ENCODE assay signal across 8 cellular contexts in the genomic region with DNA sequence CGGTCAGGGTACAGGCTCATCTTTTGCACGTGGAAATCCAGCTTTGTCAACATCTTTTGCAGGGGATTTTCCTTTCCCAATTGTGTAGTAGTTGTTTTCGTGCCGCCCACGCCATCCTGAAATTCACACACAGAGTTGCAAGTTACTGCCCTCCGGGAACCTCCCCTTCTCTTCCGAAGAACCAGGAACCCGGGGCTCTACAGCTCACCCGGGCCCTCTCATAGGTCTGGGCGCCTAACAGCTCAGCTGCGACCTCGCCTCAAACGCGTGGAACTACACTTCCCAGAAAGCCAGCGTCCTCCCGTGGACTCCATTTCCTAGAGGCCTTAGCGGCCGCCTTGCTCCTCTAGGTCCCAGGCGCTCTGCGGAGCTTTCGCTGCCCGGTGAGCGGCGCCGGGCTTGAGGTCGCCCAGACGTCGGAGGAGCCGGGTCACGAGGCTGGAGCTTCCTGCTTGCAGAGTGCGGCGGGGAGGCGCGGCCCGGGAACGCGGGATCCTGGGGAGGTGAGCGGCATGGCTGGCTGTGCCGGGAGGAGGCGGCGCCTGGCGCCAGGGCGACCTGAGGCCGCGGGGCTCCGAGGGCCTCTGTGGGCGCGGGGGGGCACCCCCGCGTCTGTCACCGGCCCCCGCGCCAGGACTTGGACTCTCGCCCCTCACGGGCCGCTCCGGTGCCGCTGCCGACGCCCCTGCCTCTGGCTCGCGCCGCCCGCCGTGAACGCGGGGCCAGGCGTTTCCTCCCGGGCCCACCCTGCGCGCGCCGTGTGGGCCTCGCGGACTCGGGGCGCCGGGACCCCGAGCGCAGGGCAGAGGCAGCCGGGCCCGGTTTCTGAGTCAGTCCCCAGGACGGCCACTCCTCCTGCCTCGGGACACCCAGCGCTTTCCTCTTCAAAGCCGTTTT. TPM values are rescaled to one million over a fixed set of nuclear protein-coding genes. Genes with fewer than 3 reads are reported as not detected.
DNase-seq lines count a peak whose midpoint lies in the region; ATAC-seq and TF ChIP-seq lines count a peak whose summit lies in the region.

A gene (plus strand): TSS at position 329 of the 897 bp plus-strand sequence. CDS start 1,095 bp downstream, outside the sequence.

- peak within 1 kb of the TSS; percentile 89 for H4K8ac ChIP-seq in trophoblast cell (ENCODE audit: low read depth, low read length)

- peak; percentile 98 for ATAC-seq in HG02642 (IDR thresholded peaks at IDR 0.05; ENCODE audit: poor library complexity, unreplicated experiment)

- H2BK12ac ChIP-seq in trophoblast cell (ENCODE audit: low read length): no peak within 1 kb of the TSS

- H3K79me1 ChIP-seq in trophoblast cell (ENCODE audit: low read length): peaks cover 7% of the 10 kb centered on the region

- no peak within 1 kb of the TSS for H3K23ac ChIP-seq in trophoblast cell (ENCODE audit: low read length)

- H2BK120ac ChIP-seq in trophoblast cell (ENCODE audit: insufficient read depth, low read length, poor library complexity): peak within 1 kb of the TSS; percentile 76

- H3K9me3 ChIP-seq in adipocyte (ENCODE audit: control insufficient read depth, low read length) (no peaks in the 10 kb centered on the region), trophoblast cell (ENCODE audit: insufficient read depth, low read depth, low read length) (no peaks in the 10 kb centered on the region), tibial nerve (no peaks in the 10 kb centered on the region)

- intact Hi-C loops in cardiac septum (cut with DNase I): loop anchor here (1.0 to 5.0 kb wide), 5 partner anchors 35 to 233 kb away; a partner anchor contains a TSS

- peak within 1 kb of the TSS; percentile 83 for H3K4me3 ChIP-seq in GM12864 (ENCODE audit: low read depth, low read length)
- H3K4me3 ChIP-seq in adipocyte (ENCODE audit: low read length): peak within 1 kb of the TSS; percentile 87
- H3K4me3 ChIP-seq in trophoblast cell (ENCODE audit: low read depth, low read length): peak within 1 kb of the TSS; percentile 91
- H3K4me3 ChIP-seq in tibial nerve: peak within 1 kb of the TSS; percentile 68 to 82 (median 76)

- H3K9ac ChIP-seq in adipocyte (ENCODE audit: low read length) (peak within 1 kb of the TSS; percentile 91), trophoblast cell (ENCODE audit: low read length) (peak within 1 kb of the TSS; percentile 62)

- TF ChIP-seq CTCF in GM12864 (IDR thresholded peaks at IDR 0.05; ENCODE audit: low read depth, low read length, missing control alignments): no peak
- peak in 1 of 5 experiments; percentile 27 for TF ChIP-seq CTCF in tibial nerve (IDR thresholded peaks at IDR 0.05)

- peak within 1 kb of the TSS; percentile 82 for H3K18ac ChIP-seq in trophoblast cell (ENCODE audit: low read length)

- H3K27me3 ChIP-seq in adipocyte (replicated peaks; ENCODE audit: control insufficient read depth, insufficient read depth, low read length) (no peaks in the 10 kb centered on the region), trophoblast cell (ENCODE audit: insufficient read depth, low read length) (no peaks in the 10 kb centered on the region), tibial nerve (no peaks in the 10 kb centered on the region)

- H4K91ac ChIP-seq in trophoblast cell (ENCODE audit: low read depth, low read length): peak within 1 kb of the TSS; percentile 67

- peak; percentile 7 to 94 for TF ChIP-seq EP300 in tibial nerve (IDR thresholded peaks at IDR 0.05)

- H4K12ac ChIP-seq in trophoblast cell (ENCODE audit: low read depth, low read length): peak within 1 kb of the TSS; percentile 54

- H3K14ac ChIP-seq in trophoblast cell (ENCODE audit: low read length): peak within 1 kb of the TSS; percentile 41

- H3K36me3 ChIP-seq in adipocyte (ENCODE audit: control insufficient read depth, insufficient read depth, low read length, severe bottlenecking): peaks cover 16% of the 10 kb centered on the region
- peaks cover 2 to 8% of the 10 kb centered on the region in 2 experiments for H3K36me3 ChIP-seq in trophoblast cell (ENCODE audit: control insufficient read depth in 1 of 2, insufficient read depth in 2 of 2, low read length in 2 of 2)
- peaks cover 0 to 29% (median 0%) of the 10 kb centered on the region in 3 donors for H3K36me3 ChIP-seq in tibial nerve

- H3K4ac ChIP-seq in trophoblast cell (ENCODE audit: low read depth, low read length): peak within 1 kb of the TSS; percentile 57

- H2AK5ac ChIP-seq in trophoblast cell (ENCODE audit: low read length): no peak within 1 kb of the TSS

- H3K79me2 ChIP-seq in trophoblast cell (ENCODE audit: control insufficient read depth, insufficient read depth, low read length, poor library complexity): peaks cover 2% of the 10 kb centered on the region

- peak within 1 kb of the TSS; percentile 11 for H2BK5ac ChIP-seq in trophoblast cell (ENCODE audit: low read depth, low read length, poor library complexity)

- DNase-seq in GM12864 (ENCODE audit: low read depth): peak; percentile 81
- peak; percentile 76 for DNase-seq in NCI-H1105 (lab: John Stamatoyannopoulos, UW)
- DNase-seq in SW480 (ENCODE audit: low spot score): peak; percentile 93
- peak; percentile 98 for DNase-seq in adipocyte (ENCODE audit: low read depth)
- DNase-seq in cardiac septum (ENCODE audit: low spot score): peak; percentile 95
- peak; percentile 95 to 96 for DNase-seq in trophoblast cell
- DNase-seq in tibial nerve (ENCODE audit: low spot score in 2 of 2): peak; percentile 71 to 80

- WGBS in trophoblast cell (ENCODE audit: extremely low coverage, insufficient coverage, insufficient read length): no CpG with 5 or more reads among the region's 86 CpGs
- 1 to 3% methylated on average over 16 to 72 of the region's 86 CpGs for WGBS in tibial nerve, 2 donors

- H3K27ac ChIP-seq in trophoblast cell (ENCODE audit: low read depth, low read length) (peak within 1 kb of the TSS; percentile 66), tibial nerve (peak within 1 kb of the TSS; percentile 54 to 86 (median 80))

- TF ChIP-seq POLR2A in tibial nerve (IDR thresholded peaks at IDR 0.05): peak in 1 of 2 donors; percentile 49

- H3K4me1 ChIP-seq in adipocyte (ENCODE audit: control insufficient read depth, insufficient read depth, low read length) (peaks cover 11% of the 10 kb centered on the region), trophoblast cell (ENCODE audit: control insufficient read depth in 1 of 2, insufficient read depth in 2 of 2, low read length in 2 of 2) (peaks cover 0 to 7% of the 10 kb centered on the region in 2 experiments), tibial nerve (peaks cover 0 to 33% (median 5%) of the 10 kb centered on the region in 4 donors)

- H3K4me2 ChIP-seq in trophoblast cell (ENCODE audit: low read length): peak within 1 kb of the TSS; percentile 93

- H2AFZ ChIP-seq in trophoblast cell (ENCODE audit: insufficient read depth, low read length, poor library complexity): peak within 1 kb of the TSS; percentile 26

RNA-seq across cellular contexts. Expression of the gene that starts here (rescaled TPM):
- total RNA-seq in cardiac septum: 8.2 TPM
- 12.3 and 12.7 TPM in 2 replicates for polyA plus RNA-seq in trophoblast cell (2013)
- 10 to 100 TPM; 18.4 to 38.7 (median 27.9) TPM for total RNA-seq in tibial nerve

Comparison
In these comparisons a context has a peak if more than half of its experiments do, and no peak if none do; other contexts are left out.
1. Peak in every context shown above with its lines: DNase-seq, ATAC-seq, H3K4me3 ChIP-seq and H3K27ac ChIP-seq.